ENCODE assay signal across 8 cellular contexts in the genomic region with DNA sequence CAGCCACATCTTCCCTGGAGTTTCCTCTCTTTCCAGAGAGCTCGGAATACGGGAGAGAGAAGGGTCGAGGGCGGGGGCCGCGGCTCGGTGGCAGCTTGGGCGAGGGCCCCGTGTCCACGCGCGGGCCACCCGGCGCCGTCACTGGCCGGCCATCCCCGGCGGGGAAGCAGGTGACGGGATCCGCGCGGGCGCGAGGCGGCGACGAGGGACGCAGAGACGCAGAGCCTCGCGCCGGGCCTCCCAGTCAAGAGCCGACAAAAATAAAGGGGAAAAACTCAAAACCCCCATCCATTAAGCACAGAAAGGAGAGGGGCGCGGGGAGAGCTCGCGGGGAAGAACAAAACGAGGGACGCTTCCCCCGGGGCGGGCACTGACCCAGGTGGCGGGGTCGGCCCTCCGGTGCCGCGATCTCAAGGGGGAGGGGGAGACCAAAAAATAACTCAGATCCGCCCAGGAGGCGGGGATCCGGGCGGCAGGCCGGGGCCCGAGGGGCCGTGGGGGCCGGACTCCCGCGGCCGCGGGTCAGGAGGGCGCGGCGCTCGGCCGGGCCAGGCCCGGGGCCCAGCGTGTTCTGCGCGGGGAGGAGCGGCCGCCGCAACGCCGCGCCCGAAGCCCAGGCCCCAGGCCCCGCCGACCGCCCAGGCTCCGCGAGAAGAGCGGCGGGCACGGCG. TPM values are rescaled to one million over a fixed set of nuclear protein-coding genes. Genes with fewer than 3 reads are reported as not detected.
DNase-seq lines count a peak whose midpoint lies in the region; ATAC-seq, FAIRE-seq and TF ChIP-seq lines count a peak whose summit lies in the region.

No MANE protein-coding gene starts in this region.

- no peaks in the 10 kb centered on the region for H3F3A ChIP-seq in smooth muscle cell (ENCODE audit: low read depth)

- H3K4me2 ChIP-seq in GM12878 (ENCODE audit: control insufficient read depth, insufficient read depth) (peak overlapping the region; percentile 66), smooth muscle cell (peak overlapping the region; percentile 88)

- peaks cover 35% of the 10 kb centered on the region for H3K79me2 ChIP-seq in GM12878 (ENCODE audit: control insufficient read depth, insufficient read depth, low read length)
- H3K79me2 ChIP-seq in smooth muscle cell (ENCODE audit: low read depth): peaks cover 40% of the 10 kb centered on the region

- ATAC-seq in GM19468 (IDR thresholded peaks at IDR 0.05; ENCODE audit: extremely low read depth, unreplicated experiment) (peak; percentile 13), HG03565 (IDR thresholded peaks at IDR 0.05; ENCODE audit: unreplicated experiment) (peak; percentile 29), GM12878 (peak; percentile 40)

- DNase-seq in COR-L47 (lab: John Stamatoyannopoulos, UW) (peak; percentile 41), T-helper 2 cell (peak in 4 of 5 experiments; percentile 15 to 62 (median 28)), GM12878 (ENCODE audit: low read depth, low spot score) (no peak), iPS-NIHi11 (ENCODE audit: low spot score) (peak; percentile 79), smooth muscle cell (lab: John Stamatoyannopoulos, UW; ENCODE audit: unreplicated experiment) (peak; percentile 36), NCI-H2107 (lab: John Stamatoyannopoulos, UW) (no peak)

- RAD21 ChIA-PET in GM12878 (lab: Charles Lee; ENCODE audit: unreplicated experiment): interaction anchor here (1.3 to 3.0 kb wide), 3 partner anchors 31 to 182 kb away, joined by 4 to 10 read pairs (median 4); partner anchors contain the start of gene KDM3A

- no peaks in the 10 kb centered on the region for H4K20me1 ChIP-seq in GM12878 (ENCODE audit: control insufficient read depth, insufficient read depth)
- peaks cover 29% of the 10 kb centered on the region for H4K20me1 ChIP-seq in smooth muscle cell (ENCODE audit: low read depth)

- no peak for FAIRE-seq in GM12878 (lab: Jason Lieb, UNC)

- no peaks in the 10 kb centered on the region for H3K9me3 ChIP-seq in GM12878 (replicated peaks; ENCODE audit: control insufficient read depth, insufficient read depth, low read length)
- H3K9me3 ChIP-seq in smooth muscle cell (replicated peaks; ENCODE audit: low read depth): no peaks in the 10 kb centered on the region

- POLR2A ChIA-PET in GM12878 (lab: Charles Lee): interaction anchor here (0.5 to 3.2 kb wide), 4 partner anchors 11 to 629 kb away, joined by 3 to 25 read pairs (median 8); partner anchors contain the start of genes CHMP3 and KDM3A

- H3K36me3 ChIP-seq in GM12878 (ENCODE audit: control insufficient read depth in 2 of 2, insufficient read depth in 2 of 2, low read length in 1 of 2): no peaks in the 10 kb centered on the region
- H3K36me3 ChIP-seq in smooth muscle cell (ENCODE audit: low read depth): no peaks in the 10 kb centered on the region

- TF ChIP-seq CTCF in GM12878 (IDR thresholded peaks at IDR 0.05 in 2 of 3, conservative IDR thresholded peaks at IDR 0.05 in 1 of 3; ENCODE audit: control insufficient read depth in 2 of 3, extremely low read depth in 1 of 3, insufficient read depth in 1 of 3, low read depth in 3 of 3, low read length in 3 of 3) (no peak), smooth muscle cell (IDR thresholded peaks at IDR 0.05; ENCODE audit: borderline replicate concordance, insufficient read depth, poor library complexity, severe bottlenecking) (no peak)

- BruUV-seq in GM12878 (replicated peaks; lab: Mats Ljungman, UMichigan): no TSS peak

- TF ChIP-seq POLR2A in GM12878 (IDR thresholded peaks at IDR 0.05; ENCODE audit: low read depth, low read length): peak; percentile 40

- H3K27me3 ChIP-seq in GM12878 (replicated peaks in 1 of 2; ENCODE audit: control insufficient read depth in 2 of 2, insufficient read depth in 2 of 2, low read length in 1 of 2): no peaks in the 10 kb centered on the region
- no peaks in the 10 kb centered on the region for H3K27me3 ChIP-seq in smooth muscle cell (ENCODE audit: low read depth)

- peak overlapping the region; percentile 90 for H3K27ac ChIP-seq in GM12878 (ENCODE audit: control insufficient read depth, insufficient read depth)
- H3K27ac ChIP-seq in smooth muscle cell (ENCODE audit: low read depth): peak overlapping the region; percentile 94

- TF ChIP-seq RAD21 in GM12878 (IDR thresholded peaks at IDR 0.05; ENCODE audit: insufficient read depth, low read depth, low read length): no peak

- SMC1A ChIA-PET in GM12878 (lab: Charles Lee; ENCODE audit: uncharacterized antibody, unreplicated experiment): interaction anchor here (0.9 to 1.0 kb wide), 2 partner anchors 53 to 59 kb away, joined by 3 to 4 read pairs; partner anchors contain the start of gene CHMP3

- peak overlapping the region; percentile 83 for H2AFZ ChIP-seq in GM12878 (ENCODE audit: control insufficient read depth, low read depth, low read length)
- H2AFZ ChIP-seq in smooth muscle cell (ENCODE audit: low read depth): peak overlapping the region; percentile 84

- in situ Hi-C loops in GM12878 (cut with MboI): no loop called here

- peak overlapping the region; percentile 95 for H3K9ac ChIP-seq in GM12878 (ENCODE audit: control insufficient read depth, insufficient read depth, low read length)
- peak overlapping the region; percentile 94 for H3K9ac ChIP-seq in smooth muscle cell (ENCODE audit: low read depth)

- no peak for TF ChIP-seq EP300 in GM12878 (IDR thresholded peaks at IDR 0.05; ENCODE audit: borderline replicate concordance in 1 of 2, control insufficient read depth in 1 of 2, low read depth in 2 of 2, low read length in 2 of 2)

- CTCF ChIA-PET in GM12878 (lab: Yijun Ruan, JAX): interaction anchor here (1.2 kb wide), 1 partner anchor 182 kb away, joined by 5 read pairs; the partner anchor contains the start of gene KDM3A

- H3K4me1 ChIP-seq in GM12878 (ENCODE audit: control insufficient read depth, insufficient read depth, low read length): peaks cover 3% of the 10 kb centered on the region
- H3K4me1 ChIP-seq in smooth muscle cell (ENCODE audit: low read depth): peaks cover 7% of the 10 kb centered on the region

- WGBS in GM12878 (ENCODE audit: insufficient coverage, insufficient replicate concordance, low lambda C conversion rate, missing lambda C conversion rate): under 1% methylated on average over 73 of the region's 83 CpGs
- WGBS in smooth muscle cell (ENCODE audit: low lambda C conversion rate): under 1% methylated on average over 33 of the region's 83 CpGs

- intact Hi-C loops in GM12878 (cut with micrococcal nuclease; ENCODE audit: unreplicated experiment): loop anchor here (1.0 to 2.0 kb wide), 2 partner anchors 60 to 182 kb away; partner anchors contain the start of genes CHMP3 and KDM3A

- H3K4me3 ChIP-seq in GM12878 (peak overlapping the region; percentile 95), smooth muscle cell (peak overlapping the region; percentile 72)

TF ChIP-seq in GM12878, 131 proteins besides CTCF, POLR2A, EP300 and RAD21 (continues in another document):
- TF ChIP-seq POLR2AphosphoS5 (IDR thresholded peaks at IDR 0.05; ENCODE audit: low read length) (peak; percentile 14), TCF3 (IDR thresholded peaks at IDR 0.05; ENCODE audit: borderline replicate concordance, insufficient read depth, low read depth, low read length) (0 out of 2 replicates have a peak, but pooled peaks have one; percentile 6)

RNA-seq across cellular contexts. Expression of gene RNF103, which starts 0.7 kb away (rescaled TPM):
- total RNA-seq in GM12878 (2013; cell fraction: nucleolus; rRNA removed): 56.9 and 57.0 TPM in 2 replicates
- total RNA-seq in GM12878 (2014; rRNA removed): 8.0 and 11.7 TPM in 2 replicates
- total RNA-seq in GM12878 (2014; rRNA removed; fragmentation: Illumina TruSeq; extraction: Trizol): 9.2 and 10.3 TPM in 2 replicates
- 10.6 and 11.0 TPM in 2 replicates for total RNA-seq in GM12878 (2021)
- 8.8 TPM for polyA plus RNA-seq in GM12878 (2011; ENCODE audit: low read depth)
- polyA plus RNA-seq in GM12878 (2011; rRNA removed): 8.0 and 12.4 TPM in 2 replicates
- 2.6 and 3.6 TPM in 2 replicates for polyA plus RNA-seq in GM12878 (2011; cell fraction: cytosol; rRNA removed)
- polyA plus RNA-seq in GM12878 (2011; cell fraction: nucleus; rRNA removed): 9.2 and 9.3 TPM in 2 replicates
- 11.7 and 14.8 TPM in 2 replicates for polyA plus RNA-seq in GM12878 (2012)
- 10.3 and 14.0 TPM in 2 replicates for polyA plus RNA-seq in GM12878 (2014; fragmentation: Illumina TruSeq; extraction: Trizol)
- 1 to 10 TPM; 2.4 to 2.5 TPM for polyA plus RNA-seq in GM12878 (2014; fragmentation: Nextera tagmentation; extraction: Ambion mirVana)
- polyA plus RNA-seq in GM12878 (2014; rRNA removed): 6.9 and 8.9 TPM in 2 replicates
- polyA plus RNA-seq in GM12878 (2016; fragmentation: Nextera tagmentation; extraction: Ambion mirVana): 1 to 10 TPM; 5.2 to 5.3 TPM
- polyA minus RNA-seq in GM12878 (2011; rRNA and poly(A)+ RNA removed): 7.1 and 8.0 TPM in 2 replicates
- 3.1 and 3.9 TPM in 2 replicates for polyA minus RNA-seq in GM12878 (2011; cell fraction: cytosol; rRNA and poly(A)+ RNA removed)
- polyA minus RNA-seq in GM12878 (2011; cell fraction: nucleus; rRNA and poly(A)+ RNA removed): 16.2 and 22.9 TPM in 2 replicates
- total RNA-seq in smooth muscle cell: 21.5 and 25.7 TPM in 2 replicates
- polyA plus RNA-seq in smooth muscle cell: 14.1 and 14.8 TPM in 2 replicates

RNA-seq across cellular contexts. Expression of gene CHMP3, which starts 59.8 kb away (rescaled TPM):
- total RNA-seq in GM12878 (2013; cell fraction: nucleolus; rRNA removed): 20.3 and 20.8 TPM in 2 replicates
- total RNA-seq in GM12878 (2014; rRNA removed) (22.5 and 31.3 TPM in 2 replicates), GM12878 (2014; rRNA removed; fragmentation: Illumina TruSeq; extraction: Trizol) (36.7 and 39.9 TPM in 2 replicates), GM12878 (2021) (31.2 and 32.5 TPM in 2 replicates), smooth muscle cell (41.5 and 57.7 TPM in 2 replicates)
- 21.8 TPM for polyA plus RNA-seq in GM12878 (2011; ENCODE audit: low read depth)
- polyA plus RNA-seq in GM12878 (2011; rRNA removed) (41.2 and 52.0 TPM in 2 replicates), GM12878 (2014; fragmentation: Illumina TruSeq; extraction: Trizol) (56.8 and 62.2 TPM in 2 replicates), GM12878 (2014; fragmentation: Nextera tagmentation; extraction: Ambion mirVana) (10 to 100 TPM; 24.1 to 27.6 TPM), GM12878 (2014; rRNA removed) (22.9 and 26.0 TPM in 2 replicates), GM12878 (2016; fragmentation: Nextera tagmentation; extraction: Ambion mirVana) (10 to 100 TPM; 32.5 to 35.8 TPM), smooth muscle cell (42.9 and 48.9 TPM in 2 replicates)
- polyA plus RNA-seq in GM12878 (2011; cell fraction: cytosol; rRNA removed): 17.3 and 17.7 TPM in 2 replicates
- polyA plus RNA-seq in GM12878 (2011; cell fraction: nucleus; rRNA removed): 11.1 and 11.4 TPM in 2 replicates
- 29.2 and 31.9 TPM in 2 replicates for polyA plus RNA-seq in GM12878 (2012)
- 19.2 and 22.6 TPM in 2 replicates for polyA minus RNA-seq in GM12878 (2011; rRNA and poly(A)+ RNA removed)
- 4.5 and 6.5 TPM in 2 replicates for polyA minus RNA-seq in GM12878 (2011; cell fraction: cytosol; rRNA and poly(A)+ RNA removed)
- polyA minus RNA-seq in GM12878 (2011; cell fraction: nucleus; rRNA and poly(A)+ RNA removed): 8.3 and 12.3 TPM in 2 replicates

Comparison
In these comparisons a context has a peak if more than half of its experiments do, and no peak if none do; other contexts are left out.
1. DNase-seq: peak in COR-L47 (single experiment), T-helper 2 cell (4 of 5), iPS-NIHi11 (single experiment) and smooth muscle cell (single experiment); none in GM12878 (single experiment) and NCI-H2107 (single experiment).
2. Peak in every context shown above with its lines, with median percentiles within 50 percentile points of each other: ATAC-seq.